ENCODE assay signal across 7 cellular contexts in genomic region chr10:76487582-76487981, GRCh38.
"Had no signal": no experiment of that assay in that cellular context is flagged by ENCODE, and none has a peak within 500 bp of the region (broad histone marks: within the 10 kb centered on the region; RNA-seq: fewer than 3 reads in every experiment).

No MANE protein-coding gene starts in this region.

- H3K9ac ChIP-seq: KMS-11 had no signal

- H3K4me2 ChIP-seq: KMS-11 had no signal

- ATAC-seq: K562 had no signal

- H3K4me3 ChIP-seq: K562 had no signal

- DNase-seq: Karpas-422, KBM-7, KG1 had no signal

- H3K27ac ChIP-seq: HL-60, KMS-11 had no signal

- FAIRE-seq: HTR-8/SVneo, K562 had no signal
